In genomic region chr1:26431979-26432695, GRCh38 we compare ENCODE assay signal across 8 cellular contexts. TPM values are rescaled to one million over a fixed set of nuclear protein-coding genes. Genes with fewer than 3 reads are reported as not detected.
A peak's percentile ranks its signal among the peaks of the same experiment; 100 is the strongest.
DNase-seq lines count a peak whose midpoint lies in the region; ATAC-seq lines count a peak whose summit lies in the region.

DHDDS (plus strand) TSS chr1:26432321; CDS start chr1:26432946, 625 bp downstream.

- H3K4me1 Mint-ChIP-seq in IgD-negative memory B cell: peaks cover 10 to 16% (median 15%) of the 10 kb centered on the region in 3 donors

- DNase-seq in DMS 273 treated with DMSO at 0.1 percent for 48 hours (lab: John Stamatoyannopoulos, UW) (peak; percentile 92), OCI-M2 (lab: John Stamatoyannopoulos, UW; ENCODE audit: unreplicated experiment) (peak; percentile 67), activated T-cell treated with anti-CD3 and anti-CD28 coated beads for 4 hours (peak; percentile 99), epidermal melanocyte (ENCODE audit: insufficient read length, low spot score) (peak; percentile 96), mucosa of gallbladder (ENCODE audit: low spot score) (peak; percentile 98)
- DNase-seq in stimulated activated CD8-positive, alpha-beta memory T cell treated with anti-CD3 and anti-CD28 coated beads, Interleukin-4, amount 100 ng/mL, for 4 hours (ENCODE audit: low read depth in 2 of 2, low spot score in 1 of 2): peak; percentile 96 to 97

- peak within 1 kb of the TSS; percentile 88 to 100 (median 94) for H3K4me3 Mint-ChIP-seq in IgD-negative memory B cell

- peaks cover 6% of the 10 kb centered on the region for H3K36me3 Mint-ChIP-seq in IgD-negative memory B cell

- peak; percentile 93 for ATAC-seq in GM21529 (IDR thresholded peaks at IDR 0.05; ENCODE audit: unreplicated experiment)

- H3K27me3 Mint-ChIP-seq in IgD-negative memory B cell: no peaks in the 10 kb centered on the region

- no peaks in the 10 kb centered on the region for H3K9me3 Mint-ChIP-seq in IgD-negative memory B cell

- H3K27ac Mint-ChIP-seq in IgD-negative memory B cell: peak within 1 kb of the TSS; percentile 53 to 97 (median 74)

RNA-seq across cellular contexts. Expression of gene DHDDS, which starts in this region (rescaled TPM):
- 23.7 TPM for polyA plus RNA-seq in IgD-negative memory B cell
- 42.3 TPM for total RNA-seq in mucosa of gallbladder

Comparison
In these comparisons a context has a peak if more than half of its experiments do, and no peak if none do; other contexts are left out.
1. Peak in every context shown above with its lines: DNase-seq and ATAC-seq.